ENCODE assay signal across 16 cellular contexts in genomic region chr3:25423780-25424179, GRCh38. TPM values are rescaled to one million over a fixed set of nuclear protein-coding genes. Genes with fewer than 3 reads are reported as not detected.
A peak's percentile ranks its signal among the peaks of the same experiment; 100 is the strongest.
DNase-seq lines count a peak whose midpoint lies in the region; ATAC-seq, FAIRE-seq and TF ChIP-seq lines count a peak whose summit lies in the region.
"Had no signal": no experiment of that assay in that cellular context is flagged by ENCODE, and none has a peak within 500 bp of the region (broad histone marks: within the 10 kb centered on the region; RNA-seq: fewer than 3 reads in every experiment).

No MANE protein-coding gene starts in this region.

- H3K9me3 Mint-ChIP-seq in MCF 10A (ENCODE audit: unreplicated experiment), result no peaks in the 10 kb centered on the region
- H3K9me3 Mint-ChIP-seq in activated T-helper 1 cell treated with anti-CD3 and anti-CD28 coated beads, Interleukin-12 subunit alpha, Interleukin-12 subunit beta, Interleukin-2, Interleukin-4 antibody, amounts not matched to agents 30 ng/mL and 10 ng/mL and 1 ng/mL, durations not matched to agents 14 hours and 24 hours and 36 hours, result no peaks in the 10 kb centered on the region
- H3K9me3 Mint-ChIP-seq: central memory CD8-positive, alpha-beta T cell had no signal

- FAIRE-seq in GM12878 (lab: Jason Lieb, UNC), result no peak
- FAIRE-seq: A204.1 had no signal

- no peak for TF ChIP-seq POLR2A in breast epithelium (IDR thresholded peaks at IDR 0.05)
- no peak for TF ChIP-seq POLR2A in GM12878 (IDR thresholded peaks at IDR 0.05; ENCODE audit: low read depth, low read length)
- no peak for TF ChIP-seq POLR2A in uterus (IDR thresholded peaks at IDR 0.05)

- H3K4me3 ChIP-seq in breast epithelium (no peak overlapping the region), GM12878 (no peak overlapping the region), uterus (no peak overlapping the region)

- no peak for TF ChIP-seq EP300 in GM12878 (IDR thresholded peaks at IDR 0.05; ENCODE audit: borderline replicate concordance in 1 of 2, control insufficient read depth in 1 of 2, low read depth in 2 of 2, low read length in 2 of 2)

- H3K27me3 ChIP-seq in breast epithelium (no peaks in the 10 kb centered on the region), GM12878 (replicated peaks in 1 of 2; ENCODE audit: control insufficient read depth in 2 of 2, insufficient read depth in 2 of 2, low read length in 1 of 2) (peaks cover 2 to 12% of the 10 kb centered on the region in 2 experiments), uterus (no peaks in the 10 kb centered on the region)

- peak; percentile 74 for DNase-seq in MCF 10A (ENCODE audit: unreplicated experiment)
- no peak for DNase-seq in breast epithelium (ENCODE audit: low spot score in 2 of 2)
- no peak for DNase-seq in GM12878 (ENCODE audit: low read depth, low spot score)
- peak; percentile 90 for DNase-seq in iris pigment epithelial cell (ENCODE audit: low read depth)
- no peak for DNase-seq in uterus
- DNase-seq in pons (ENCODE audit: low spot score), result no peak
- no peak for DNase-seq in activated T-helper 1 cell treated with anti-CD3 and anti-CD28 coated beads, Interleukin-12 subunit alpha, Interleukin-12 subunit beta, Interleukin-2, Interleukin-4 antibody, amounts not matched to agents 30 ng/mL and 10 ng/mL and 1 ng/mL, durations not matched to agents 14 hours and 24 hours and 36 hours (ENCODE audit: low spot score)
- no peak for DNase-seq in CD1c-positive myeloid dendritic cell (ENCODE audit: extremely low spot score)
- DNase-seq: activated CD8-positive, alpha-beta memory T cell treated with anti-CD3 and anti-CD28 coated beads, Interleukin-2, amount 50 U/mL, for 48 hours; GF-D8; midbrain; NCI-H146; stimulated activated naive CD4-positive, alpha-beta T cell treated with Interleukin-2 at 50 U/mL for 16 hours had no signal

- H3K9ac ChIP-seq in GM12878 (ENCODE audit: control insufficient read depth, insufficient read depth, low read length), result no peak overlapping the region

- no peaks in the 10 kb centered on the region for H3K36me3 ChIP-seq in breast epithelium
- H3K36me3 ChIP-seq in GM12878 (ENCODE audit: control insufficient read depth in 2 of 2, insufficient read depth in 2 of 2, low read length in 1 of 2), result no peaks in the 10 kb centered on the region
- H3K36me3 ChIP-seq in uterus, result no peaks in the 10 kb centered on the region

- peaks cover 12% of the 10 kb centered on the region for H3K4me1 Mint-ChIP-seq in MCF 10A (ENCODE audit: insufficient read depth, unreplicated experiment)
- no peaks in the 10 kb centered on the region for H3K4me1 Mint-ChIP-seq in activated T-helper 1 cell treated with anti-CD3 and anti-CD28 coated beads, Interleukin-12 subunit alpha, Interleukin-12 subunit beta, Interleukin-2, Interleukin-4 antibody, amounts not matched to agents 30 ng/mL and 10 ng/mL and 1 ng/mL, durations not matched to agents 14 hours and 24 hours and 36 hours (ENCODE audit: low read depth)
- H3K4me1 Mint-ChIP-seq: central memory CD8-positive, alpha-beta T cell had no signal

- TF ChIP-seq CTCF in MCF 10A (IDR thresholded peaks at IDR 0.05; ENCODE audit: unreplicated experiment) (no peak), breast epithelium (IDR thresholded peaks at IDR 0.05) (no peak), GM12878 (IDR thresholded peaks at IDR 0.05 in 2 of 3, conservative IDR thresholded peaks at IDR 0.05 in 1 of 3; ENCODE audit: control insufficient read depth in 2 of 3, extremely low read depth in 1 of 3, insufficient read depth in 1 of 3, low read depth in 3 of 3, low read length in 3 of 3) (no peak), uterus (IDR thresholded peaks at IDR 0.05) (no peak)

- H3K36me3 Mint-ChIP-seq in MCF 10A (ENCODE audit: insufficient read depth, unreplicated experiment), result no peaks in the 10 kb centered on the region
- H3K36me3 Mint-ChIP-seq in activated T-helper 1 cell treated with anti-CD3 and anti-CD28 coated beads, Interleukin-12 subunit alpha, Interleukin-12 subunit beta, Interleukin-2, Interleukin-4 antibody, amounts not matched to agents 30 ng/mL and 10 ng/mL and 1 ng/mL, durations not matched to agents 14 hours and 24 hours and 36 hours (ENCODE audit: low read depth), result no peaks in the 10 kb centered on the region

- RAD21 ChIA-PET in GM12878 (lab: Charles Lee; ENCODE audit: unreplicated experiment), result no interaction called here

- BruUV-seq in MCF 10A (replicated peaks; lab: Mats Ljungman, UMichigan) (no TSS peak), GM12878 (replicated peaks; lab: Mats Ljungman, UMichigan) (no TSS peak)

- H3K4me1 ChIP-seq in breast epithelium, result no peaks in the 10 kb centered on the region
- no peaks in the 10 kb centered on the region for H3K4me1 ChIP-seq in GM12878 (ENCODE audit: control insufficient read depth, insufficient read depth, low read length)
- H3K4me1 ChIP-seq in uterus, result peaks cover 4 to 5% of the 10 kb centered on the region in 2 donors

- CTCF ChIA-PET in MCF 10A (lab: Yijun Ruan, JAX) (no interaction called here), GM12878 (lab: Yijun Ruan, JAX) (no interaction called here)

- ATAC-seq in GM12878, result peak; percentile 31; the same call in 2 of the 3 replicates

- 13% methylated on average over 5 of the region's 5 CpGs for WGBS in GM12878 (ENCODE audit: insufficient coverage, insufficient replicate concordance, low lambda C conversion rate, missing lambda C conversion rate)

- H3K4me3 Mint-ChIP-seq in MCF 10A (ENCODE audit: unreplicated experiment), result no peak overlapping the region
- H3K4me3 Mint-ChIP-seq in activated T-helper 1 cell treated with anti-CD3 and anti-CD28 coated beads, Interleukin-12 subunit alpha, Interleukin-12 subunit beta, Interleukin-2, Interleukin-4 antibody, amounts not matched to agents 30 ng/mL and 10 ng/mL and 1 ng/mL, durations not matched to agents 14 hours and 24 hours and 36 hours, result no peak overlapping the region
- H3K4me3 Mint-ChIP-seq: central memory CD8-positive, alpha-beta T cell had no signal

- SMC1A ChIA-PET in GM12878 (lab: Charles Lee; ENCODE audit: uncharacterized antibody, unreplicated experiment), result no interaction called here

- POLR2A ChIA-PET in MCF 10A (lab: Yijun Ruan, JAX) (no interaction called here), GM12878 (lab: Charles Lee) (no interaction called here)

- no peak overlapping the region for H2AFZ ChIP-seq in GM12878 (ENCODE audit: control insufficient read depth, low read depth, low read length)

- H3K27ac ChIP-seq in breast epithelium (no peak overlapping the region), GM12878 (ENCODE audit: control insufficient read depth, insufficient read depth) (no peak overlapping the region), uterus (peak overlapping the region; percentile 56 to 96)
- H3K27ac ChIP-seq: HL-60 had no signal

- H3K79me2 ChIP-seq in GM12878 (ENCODE audit: control insufficient read depth, insufficient read depth, low read length), result no peaks in the 10 kb centered on the region

- H3K27me3 Mint-ChIP-seq in MCF 10A (ENCODE audit: insufficient read depth, unreplicated experiment), result peaks cover 17% of the 10 kb centered on the region
- H3K27me3 Mint-ChIP-seq in activated T-helper 1 cell treated with anti-CD3 and anti-CD28 coated beads, Interleukin-12 subunit alpha, Interleukin-12 subunit beta, Interleukin-2, Interleukin-4 antibody, amounts not matched to agents 30 ng/mL and 10 ng/mL and 1 ng/mL, durations not matched to agents 14 hours and 24 hours and 36 hours (ENCODE audit: insufficient read depth), result peaks cover 31% of the 10 kb centered on the region

- in situ Hi-C loops in GM12878 (cut with MboI), result no loop called here

- H3K9me3 ChIP-seq in breast epithelium (no peaks in the 10 kb centered on the region), GM12878 (replicated peaks; ENCODE audit: control insufficient read depth, insufficient read depth, low read length) (no peaks in the 10 kb centered on the region), uterus (no peaks in the 10 kb centered on the region)

- H3K4me2 ChIP-seq in GM12878 (ENCODE audit: control insufficient read depth, insufficient read depth), result no peak overlapping the region

- intact Hi-C loops in MCF 10A (cut with micrococcal nuclease), result no loop called here
- intact Hi-C loops in breast epithelium (cut with DNase I; ENCODE audit: low total_unique reads), result no loop called here
- intact Hi-C loops in GM12878 (cut with micrococcal nuclease; ENCODE audit: unreplicated experiment), result no loop called here
- intact Hi-C loops in uterus (cut with DNase I; ENCODE audit: low total_unique reads), result loop anchor here (10.0 kb wide), 1 partner anchor 161 kb away; no protein-coding TSS in a partner anchor
- intact Hi-C loops in activated T-helper 1 cell treated with anti-CD3 and anti-CD28 coated beads, Interleukin-12 subunit alpha, Interleukin-12 subunit beta, Interleukin-2, Interleukin-4 antibody, amounts not matched to agents 30 ng/mL and 10 ng/mL and 1 ng/mL, durations not matched to agents 14 hours and 24 hours and 36 hours (cut with micrococcal nuclease), result no loop called here

- H3K27ac Mint-ChIP-seq in MCF 10A (ENCODE audit: low read depth, unreplicated experiment), result no peak overlapping the region
- no peak overlapping the region for H3K27ac Mint-ChIP-seq in activated T-helper 1 cell treated with anti-CD3 and anti-CD28 coated beads, Interleukin-12 subunit alpha, Interleukin-12 subunit beta, Interleukin-2, Interleukin-4 antibody, amounts not matched to agents 30 ng/mL and 10 ng/mL and 1 ng/mL, durations not matched to agents 14 hours and 24 hours and 36 hours

- H4K20me1 ChIP-seq in GM12878 (ENCODE audit: control insufficient read depth, insufficient read depth), result no peaks in the 10 kb centered on the region

- no peak for TF ChIP-seq RAD21 in GM12878 (IDR thresholded peaks at IDR 0.05; ENCODE audit: insufficient read depth, low read depth, low read length)

RNA-seq across cellular contexts. Expression of gene RARB, which starts 4.3 kb away (rescaled TPM):
- not detected in 2 replicates for total RNA-seq in MCF 10A (2022)
- 10 to 100 TPM in 1 of 3 donors, 1 to 10 TPM in 1, under 1 TPM in 1; 0.80 to 20.1 (median 8.2) TPM for total RNA-seq in breast epithelium
- total RNA-seq in GM12878 (2013; cell fraction: nucleolus; rRNA removed), result 0.15 TPM in 1 of 2 replicates, not detected in the other
- total RNA-seq in GM12878 (2014; rRNA removed), result not detected in 2 replicates
- total RNA-seq in GM12878 (2014; rRNA removed; fragmentation: Illumina TruSeq; extraction: Trizol), result not detected in 2 replicates
- total RNA-seq in GM12878 (2021), result not detected in 2 replicates
- polyA plus RNA-seq in GM12878 (2011; ENCODE audit: low read depth), result not detected
- not detected in 2 replicates for polyA plus RNA-seq in GM12878 (2011; rRNA removed)
- not detected in 2 replicates for polyA plus RNA-seq in GM12878 (2011; cell fraction: cytosol; rRNA removed)
- not detected in 2 replicates for polyA plus RNA-seq in GM12878 (2011; cell fraction: nucleus; rRNA removed)
- 0.04 TPM in 1 of 2 replicates, not detected in the other for polyA plus RNA-seq in GM12878 (2012)
- polyA plus RNA-seq in GM12878 (2014; fragmentation: Illumina TruSeq; extraction: Trizol), result not detected in 2 replicates
- under 1 TPM; 0.05 to 0.06 TPM for polyA plus RNA-seq in GM12878 (2014; fragmentation: Nextera tagmentation; extraction: Ambion mirVana)
- not detected in 2 replicates for polyA plus RNA-seq in GM12878 (2014; rRNA removed)
- not detected for polyA plus RNA-seq in GM12878 (2016; fragmentation: Nextera tagmentation; extraction: Ambion mirVana)
- not detected in 2 replicates for polyA minus RNA-seq in GM12878 (2011; rRNA and poly(A)+ RNA removed)
- polyA minus RNA-seq in GM12878 (2011; cell fraction: cytosol; rRNA and poly(A)+ RNA removed), result not detected in 2 replicates
- polyA minus RNA-seq in GM12878 (2011; cell fraction: nucleus; rRNA and poly(A)+ RNA removed), result not detected in 2 replicates
- total RNA-seq in uterus, result 10 to 100 TPM in 3 of 4 donors, 1 to 10 TPM in 1; 6.7 to 63.0 (median 14.5) TPM
- not detected in 2 replicates for total RNA-seq in activated T-helper 1 cell treated with anti-CD3 and anti-CD28 coated beads, Interleukin-12 subunit alpha, Interleukin-12 subunit beta, Interleukin-2, Interleukin-4 antibody, amounts not matched to agents 30 ng/mL and 10 ng/mL and 1 ng/mL, durations not matched to agents 14 hours and 24 hours and 36 hours

Comparison
In these comparisons a context has a peak if more than half of its experiments do, and no peak if none do; other contexts are left out.
1. DNase-seq: peak in MCF 10A (single experiment) and iris pigment epithelial cell (single experiment); none in breast epithelium (0 of 2), GM12878 (single experiment), uterus (0 of 2), pons (single experiment), activated T-helper 1 cell treated with anti-CD3 and anti-CD28 coated beads, Interleukin-12 subunit alpha, Interleukin-12 subunit beta, Interleukin-2, Interleukin-4 antibody, amounts not matched to agents 30 ng/mL and 10 ng/mL and 1 ng/mL, durations not matched to agents 14 hours and 24 hours and 36 hours (single experiment) and CD1c-positive myeloid dendritic cell (single experiment).
2. H3K27ac ChIP-seq: peak in uterus (2 of 2); none in breast epithelium (0 of 2) and GM12878 (single experiment).